8 cellular contexts compared by ENCODE assay signal in genomic region chr10:68721673-68721963, GRCh38. TPM values are rescaled to one million over a fixed set of nuclear protein-coding genes. Genes with fewer than 3 reads are reported as not detected.
DNase-seq lines count a peak whose midpoint lies in the region; ATAC-seq and TF ChIP-seq lines count a peak whose summit lies in the region.

No MANE protein-coding gene starts in this region.

- peak overlapping the region; percentile 89 for H3K4me2 ChIP-seq in parathyroid adenoma (ENCODE audit: low read length)

- DNase-seq in SJSA1 (ENCODE audit: low read depth in 1 of 2, low spot score in 2 of 2) (no peak), fibroblast of mammary gland (ENCODE audit: low read depth) (no peak), NCI-H1930 (lab: John Stamatoyannopoulos, UW) (no peak)

- peak overlapping the region; percentile 97 for H3K27ac ChIP-seq in 22Rv1
- peak overlapping the region; percentile 78 for H3K27ac ChIP-seq in SJSA1
- H3K27ac ChIP-seq in parathyroid adenoma: peak overlapping the region; percentile 99

- H3K4me1 ChIP-seq in SJSA1 (replicated peaks) (peaks cover 6% of the 10 kb centered on the region), parathyroid adenoma (peaks cover 4% of the 10 kb centered on the region)

- peak overlapping the region; percentile 98 for H3K9ac ChIP-seq in parathyroid adenoma

- H2AFZ ChIP-seq in parathyroid adenoma: peak overlapping the region; percentile 99

- ATAC-seq in GM19455 (IDR thresholded peaks at IDR 0.05; ENCODE audit: unreplicated experiment) (peak; percentile 24), HG03135 (IDR thresholded peaks at IDR 0.05; ENCODE audit: unreplicated experiment) (no peak), GM18519 (IDR thresholded peaks at IDR 0.05; ENCODE audit: low FRiP score, unreplicated experiment) (no peak)

- H3K9me3 ChIP-seq in SJSA1 (replicated peaks) (no peaks in the 10 kb centered on the region), parathyroid adenoma (ENCODE audit: control insufficient read depth, low read length) (no peaks in the 10 kb centered on the region)

- TF ChIP-seq CTCF in 22Rv1 (IDR thresholded peaks at IDR 0.05): no peak
- TF ChIP-seq CTCF in fibroblast of mammary gland (conservative IDR thresholded peaks at IDR 0.05; ENCODE audit: control insufficient read depth, insufficient read depth, low read depth, low read length): no peak
- no peak for TF ChIP-seq CTCF in parathyroid adenoma (IDR thresholded peaks at IDR 0.05)

- H3K27me3 ChIP-seq in SJSA1 (replicated peaks) (no peaks in the 10 kb centered on the region), parathyroid adenoma (ENCODE audit: control insufficient read depth, insufficient read depth, low read length) (no peaks in the 10 kb centered on the region)

- H3K79me2 ChIP-seq in parathyroid adenoma: peaks cover 7% of the 10 kb centered on the region

- H3K36me3 ChIP-seq in SJSA1 (peaks cover 45% of the 10 kb centered on the region), parathyroid adenoma (ENCODE audit: control insufficient read depth, insufficient read depth, low read length) (no peaks in the 10 kb centered on the region)

- H3K4me3 ChIP-seq in SJSA1: peak overlapping the region; percentile 82
- peak overlapping the region; percentile 85 for H3K4me3 ChIP-seq in fibroblast of mammary gland (ENCODE audit: control insufficient read depth, low read depth, low read length)
- peak overlapping the region; percentile 91 for H3K4me3 ChIP-seq in parathyroid adenoma (ENCODE audit: low read depth, low read length)

RNA-seq across cellular contexts. Expression of gene CCAR1, which starts 0.6 kb away (rescaled TPM):
- total RNA-seq in SJSA1 (2014; rRNA removed; shearing (Covaris generic)): 48.1 and 55.2 TPM in 2 replicates
